8 cellular contexts compared by ENCODE assay signal in genomic region chr19:39390460-39390758, GRCh38. TPM values are rescaled to one million over a fixed set of nuclear protein-coding genes. Genes with fewer than 3 reads are reported as not detected.
DNase-seq lines count a peak whose midpoint lies in the region; ATAC-seq and TF ChIP-seq lines count a peak whose summit lies in the region.

No MANE protein-coding gene starts in this region.

- no peaks in the 10 kb centered on the region for H3K27me3 ChIP-seq in prostate gland (replicated peaks; ENCODE audit: insufficient read depth)

- H3K36me3 ChIP-seq in prostate gland: peaks cover 0 to 29% of the 10 kb centered on the region in 2 donors

- no peaks in the 10 kb centered on the region for H3K9me3 Mint-ChIP-seq in activated CD8-positive, alpha-beta memory T cell treated with anti-CD3 and anti-CD28 coated beads, Interleukin-2, amount 10 ng/mL, durations not matched to agents 7 days and 5 days (ENCODE audit: low read depth)

- no peak for ATAC-seq in activated CD8-positive, alpha-beta memory T cell treated with anti-CD3 and anti-CD28 coated beads, Interleukin-2, amount 10 ng/mL, durations not matched to agents 7 days and 5 days
- ATAC-seq in HG03460 (IDR thresholded peaks at IDR 0.05; ENCODE audit: unreplicated experiment): no peak

- TF ChIP-seq CTCF in fibroblast of mammary gland (conservative IDR thresholded peaks at IDR 0.05; ENCODE audit: control insufficient read depth, insufficient read depth, low read depth, low read length) (no peak), prostate gland (IDR thresholded peaks at IDR 0.05) (no peak)

- peak overlapping the region; percentile 99 for H3K27ac Mint-ChIP-seq in activated CD8-positive, alpha-beta memory T cell treated with anti-CD3 and anti-CD28 coated beads, Interleukin-2, amount 10 ng/mL, durations not matched to agents 7 days and 5 days

- H3K36me3 Mint-ChIP-seq in activated CD8-positive, alpha-beta memory T cell treated with anti-CD3 and anti-CD28 coated beads, Interleukin-2, amount 10 ng/mL, durations not matched to agents 7 days and 5 days: peaks cover 30% of the 10 kb centered on the region

- no peaks in the 10 kb centered on the region for H3K9me3 ChIP-seq in prostate gland

- H3K4me3 ChIP-seq in fibroblast of mammary gland (ENCODE audit: control insufficient read depth, low read depth, low read length) (peak overlapping the region; percentile 83), prostate gland (peak overlapping the region; percentile 76 to 89)

- peak overlapping the region; percentile 98 to 99 for H3K27ac ChIP-seq in prostate gland

- intact Hi-C loops in prostate gland (cut with DNase I): loop anchor here (2.0 kb wide), 1 partner anchor 48 kb away; the partner anchor contains the start of gene SAMD4B

- H3K4me1 ChIP-seq in prostate gland (replicated peaks): peaks cover 8% of the 10 kb centered on the region

- CTCF ChIA-PET in activated CD8-positive, alpha-beta memory T cell treated with anti-CD3 and anti-CD28 coated beads, Interleukin-2, amount 10 ng/mL, durations not matched to agents 7 days and 5 days (lab: Charles Lee): interaction anchor here (0.9 to 3.5 kb wide), 8 partner anchors 10 to 143 kb away, joined by 3 to 34 read pairs (median 4); partner anchors contain the start of genes PLEKHG2 and SAMD4B

- peaks cover 39% of the 10 kb centered on the region for H3K4me1 Mint-ChIP-seq in activated CD8-positive, alpha-beta memory T cell treated with anti-CD3 and anti-CD28 coated beads, Interleukin-2, amount 10 ng/mL, durations not matched to agents 7 days and 5 days

- no peak for TF ChIP-seq POLR2A in prostate gland (IDR thresholded peaks at IDR 0.05)

- peak overlapping the region; percentile 97 for H3K4me3 Mint-ChIP-seq in activated CD8-positive, alpha-beta memory T cell treated with anti-CD3 and anti-CD28 coated beads, Interleukin-2, amount 10 ng/mL, durations not matched to agents 7 days and 5 days

- H3K27me3 Mint-ChIP-seq in activated CD8-positive, alpha-beta memory T cell treated with anti-CD3 and anti-CD28 coated beads, Interleukin-2, amount 10 ng/mL, durations not matched to agents 7 days and 5 days: no peaks in the 10 kb centered on the region

- 0% methylated on average over 11 of the region's 11 CpGs for WGBS in prostate gland

- peak; percentile 89 for DNase-seq in activated CD8-positive, alpha-beta memory T cell treated with anti-CD3 and anti-CD28 coated beads, Interleukin-2, amount 10 ng/mL, durations not matched to agents 7 days and 5 days
- DNase-seq in activated CD8-positive, alpha-beta memory T cell treated with anti-CD3 and anti-CD28 coated beads for 24 hours: no peak
- DNase-seq in activated CD8-positive, alpha-beta memory T cell treated with anti-CD3 and anti-CD28 coated beads, Interleukin-2, amount 50 U/mL, for 4 hours: peak; percentile 80
- DNase-seq in fibroblast of mammary gland (ENCODE audit: low read depth) (peak; percentile 44), prostate gland (ENCODE audit: low spot score) (peak; percentile 75), COR-L47 (lab: John Stamatoyannopoulos, UW) (no peak), COLO668 (lab: John Stamatoyannopoulos, UW; ENCODE audit: unreplicated experiment) (no peak)

RNA-seq across cellular contexts. Expression of gene PAF1, which starts 0.5 kb away (rescaled TPM):
- total RNA-seq in activated CD8-positive, alpha-beta memory T cell treated with anti-CD3 and anti-CD28 coated beads, Interleukin-2, amount 10 ng/mL, durations not matched to agents 7 days and 5 days: 10 to 100 TPM; 48.9 to 53.8 TPM
- total RNA-seq in prostate gland: 10 to 100 TPM; 47.5 to 63.6 TPM

RNA-seq across cellular contexts. Expression of gene MED29, which starts 0.8 kb away (rescaled TPM):
- total RNA-seq in activated CD8-positive, alpha-beta memory T cell treated with anti-CD3 and anti-CD28 coated beads, Interleukin-2, amount 10 ng/mL, durations not matched to agents 7 days and 5 days: 10 to 100 TPM; 31.0 to 31.2 TPM
- 10 to 100 TPM; 50.2 to 56.4 TPM for total RNA-seq in prostate gland

RNA-seq across cellular contexts. Expression of gene ZFP36, which starts 16.2 kb away (rescaled TPM):
- total RNA-seq in activated CD8-positive, alpha-beta memory T cell treated with anti-CD3 and anti-CD28 coated beads, Interleukin-2, amount 10 ng/mL, durations not matched to agents 7 days and 5 days: 100 to 1,000 TPM in 1 of 2 experiments, 10 to 100 TPM in 1; 45.1 to 107 TPM
- 100 to 1,000 TPM in 1 of 2 donors, 10 to 100 TPM in 1; 96.5 to 170 TPM for total RNA-seq in prostate gland

RNA-seq across cellular contexts. Expression of gene PLEKHG2, which starts 22.1 kb away (rescaled TPM):
- 10 to 100 TPM; 57.9 to 73.9 TPM for total RNA-seq in activated CD8-positive, alpha-beta memory T cell treated with anti-CD3 and anti-CD28 coated beads, Interleukin-2, amount 10 ng/mL, durations not matched to agents 7 days and 5 days
- total RNA-seq in prostate gland: 10 to 100 TPM; 14.4 to 21.1 TPM

RNA-seq across cellular contexts. Expression of gene RPS16, which starts 45.3 kb away (rescaled TPM):
- total RNA-seq in activated CD8-positive, alpha-beta memory T cell treated with anti-CD3 and anti-CD28 coated beads, Interleukin-2, amount 10 ng/mL, durations not matched to agents 7 days and 5 days: 1,000 to 10,000 TPM; 1,815 to 2,117 TPM
- 1,000 to 10,000 TPM; 1,162 to 1,716 TPM for total RNA-seq in prostate gland

Comparison
In these comparisons a context has a peak if more than half of its experiments do, and no peak if none do; other contexts are left out.
1. DNase-seq: peak in activated CD8-positive, alpha-beta memory T cell treated with anti-CD3 and anti-CD28 coated beads, Interleukin-2, amount 10 ng/mL, durations not matched to agents 7 days and 5 days (single experiment), activated CD8-positive, alpha-beta memory T cell treated with anti-CD3 and anti-CD28 coated beads, Interleukin-2, amount 50 U/mL, for 4 hours (single experiment), fibroblast of mammary gland (single experiment) and prostate gland (single experiment); none in activated CD8-positive, alpha-beta memory T cell treated with anti-CD3 and anti-CD28 coated beads for 24 hours (single experiment), COR-L47 (single experiment) and COLO668 (single experiment).